In the genomic region with DNA sequence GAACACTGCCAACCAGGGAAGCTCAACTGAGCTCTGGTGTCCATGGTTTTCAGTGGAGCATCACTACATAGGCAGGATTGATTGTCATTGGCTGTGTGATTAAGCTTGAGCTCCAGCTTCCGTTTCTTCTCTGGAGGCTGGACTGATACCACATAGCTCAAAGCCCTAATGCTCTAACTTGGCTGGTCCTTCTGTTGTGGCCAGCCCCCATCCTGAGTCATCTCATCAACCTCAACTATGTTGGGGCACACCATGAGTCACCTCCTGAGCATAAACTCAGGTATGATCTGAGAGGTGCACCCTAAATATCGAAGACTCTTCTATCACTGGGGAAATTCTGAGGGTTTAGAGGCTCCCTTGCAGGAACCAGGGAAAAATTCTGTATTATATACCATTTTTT, we compare ENCODE assay signal across 7 cellular contexts.
DNase-seq lines count a peak whose midpoint lies in the region; ATAC-seq and TF ChIP-seq lines count a peak whose summit lies in the region.

No MANE protein-coding gene starts in this region.

- POLR2A ChIA-PET in RWPE1 (lab: Yijun Ruan, JAX; ENCODE audit: low non-redundant PET), result no interaction called here

- no peak overlapping the region for H3K4me3 ChIP-seq in kidney epithelial cell (ENCODE audit: low read depth, low read length)

- no peaks in the 10 kb centered on the region for H3K27me3 ChIP-seq in kidney epithelial cell (ENCODE audit: control insufficient read depth, insufficient read depth, low read length)

- DNase-seq in RWPE1 (ENCODE audit: low spot score), result peak; percentile 64
- peak; percentile 9 for DNase-seq in kidney epithelial cell (ENCODE audit: low read depth)
- DNase-seq in D341Med (ENCODE audit: low spot score), result no peak
- no peak for DNase-seq in epidermal melanocyte (ENCODE audit: insufficient read length, low spot score)
- DNase-seq in LoVo (ENCODE audit: low spot score), result no peak

- CTCF ChIA-PET in RWPE1 (lab: Yijun Ruan, JAX), result no interaction called here

- TF ChIP-seq CTCF in RWPE1 (conservative IDR thresholded peaks at IDR 0.05; ENCODE audit: low read depth) (no peak), kidney epithelial cell (IDR thresholded peaks at IDR 0.05; ENCODE audit: insufficient read depth, low read length, poor library complexity, severe bottlenecking) (no peak)

- ATAC-seq in GM18867 (IDR thresholded peaks at IDR 0.05; ENCODE audit: unreplicated experiment) (peak; percentile 73), HG02798 (IDR thresholded peaks at IDR 0.05; ENCODE audit: poor library complexity, unreplicated experiment) (peak; percentile 73)

- no peaks in the 10 kb centered on the region for H3K36me3 ChIP-seq in kidney epithelial cell (ENCODE audit: control insufficient read depth, insufficient read depth, low read length)

- H3K27ac ChIP-seq in RWPE1, result no peak overlapping the region

Comparison
In these comparisons a context has a peak if more than half of its experiments do, and no peak if none do; other contexts are left out.
1. DNase-seq: peak in RWPE1 (single experiment) and kidney epithelial cell (single experiment); none in D341Med (single experiment), epidermal melanocyte (single experiment) and LoVo (single experiment).